In the genomic region with DNA sequence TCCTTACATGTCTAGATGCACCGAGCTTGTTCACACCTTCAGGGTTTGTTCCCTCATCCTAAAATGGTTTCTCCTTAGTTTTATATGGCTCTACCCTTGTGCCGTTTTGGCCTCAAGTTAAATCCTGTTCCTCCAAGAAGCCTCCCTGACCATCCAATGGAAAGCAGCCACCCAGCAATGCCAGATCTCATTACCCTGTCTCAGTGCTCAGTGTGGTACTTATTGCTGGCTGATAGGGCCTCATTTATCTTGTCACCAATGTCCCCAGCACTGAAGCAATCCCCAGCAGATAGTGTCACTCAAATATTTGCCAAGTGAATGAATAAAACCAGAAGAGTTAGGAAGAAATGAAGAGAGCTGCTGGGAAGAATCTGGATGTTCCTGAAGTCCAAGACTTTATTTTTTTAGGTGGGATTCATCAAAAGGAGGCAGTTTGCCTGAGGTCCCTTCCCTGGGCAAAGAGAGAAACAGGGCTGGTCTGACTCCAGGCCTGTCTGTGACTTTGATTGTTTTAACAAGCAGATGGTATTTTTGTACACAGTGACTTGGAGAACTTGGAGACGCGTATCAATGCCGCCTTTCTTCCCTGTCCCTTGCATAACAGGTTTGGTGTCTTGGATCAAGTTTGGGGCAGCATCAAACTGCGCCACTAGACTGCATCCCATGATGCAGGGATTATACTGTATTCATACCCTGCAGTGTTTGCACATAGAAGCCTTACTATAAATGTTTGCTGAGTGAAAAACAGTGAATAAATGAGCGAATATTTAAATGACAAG, we compare ENCODE assay signal across 24 cellular contexts.
"Had no signal": no experiment of that assay in that cellular context is flagged by ENCODE, and none has a peak within 500 bp of the region (broad histone marks: within the 10 kb centered on the region; RNA-seq: fewer than 3 reads in every experiment).

No MANE protein-coding gene starts in this region.

- H3K4me1 ChIP-seq: Peyer's patch had no signal

- H3K4me3 Mint-ChIP-seq: activated CD4-positive, alpha-beta memory T cell treated with anti-CD3 and anti-CD28 coated beads for 36 hours; activated CD4-positive, alpha-beta T cell treated with anti-CD3 and anti-CD28 coated beads, Interleukin-2, amount 10 ng/mL, durations not matched to agents 7 days and 5 days; activated naive CD8-positive, alpha-beta T cell treated with anti-CD3 and anti-CD28 coated beads, Interleukin-2, amount 50 U/mL, for 24 hours; activated T-cell treated with anti-CD3 and anti-CD28 coated beads, Interleukin-2, amount 50 U/mL, for 4 hours had no signal

- ATAC-seq: activated naive CD4-positive, alpha-beta T cell treated with anti-CD3 and anti-CD28 coated beads, Interleukin-2, amount 50 U/mL, for 72 hours; activated naive CD8-positive, alpha-beta T cell treated with anti-CD3 and anti-CD28 coated beads, Interleukin-2, amount 50 U/mL, for 24 hours; activated T-cell treated with anti-CD3 and anti-CD28 coated beads, Interleukin-2, amount 50 U/mL, for 4 hours; body of pancreas had no signal

- H3K4me3 ChIP-seq: ascending aorta, body of pancreas, Peyer's patch had no signal

- H3K36me3 Mint-ChIP-seq: activated CD4-positive, alpha-beta memory T cell treated with anti-CD3 and anti-CD28 coated beads for 36 hours; activated naive CD4-positive, alpha-beta T cell treated with anti-CD3 and anti-CD28 coated beads, Interleukin-2, amount 50 U/mL, for 72 hours had no signal

- H3K36me3 ChIP-seq: ascending aorta, Peyer's patch had no signal

- H3K27me3 Mint-ChIP-seq: activated CD4-positive, alpha-beta memory T cell treated with anti-CD3 and anti-CD28 coated beads for 36 hours; activated CD4-positive, alpha-beta T cell treated with anti-CD3 and anti-CD28 coated beads, Interleukin-2, amount 10 ng/mL, durations not matched to agents 7 days and 5 days; activated naive CD8-positive, alpha-beta T cell treated with anti-CD3 and anti-CD28 coated beads, Interleukin-2, amount 50 U/mL, for 24 hours had no signal

- H3K27ac ChIP-seq: ascending aorta, body of pancreas, Peyer's patch, RWPE1 had no signal

- DNase-seq: activated CD4-positive, alpha-beta memory T cell treated with anti-CD3 and anti-CD28 coated beads for 36 hours; activated CD4-positive, alpha-beta T cell treated with anti-CD3 and anti-CD28 coated beads, Interleukin-2, amount 10 ng/mL, durations not matched to agents 7 days and 5 days; activated CD4-positive, CD25-positive, alpha-beta regulatory T cell; activated CD8-positive, alpha-beta memory T cell treated with anti-CD3 and anti-CD28 coated beads for 24 hours; activated effector memory CD4-positive, alpha-beta T cell treated with anti-CD3 and anti-CD28 coated beads, Interleukin-2, amount 50 U/mL, for 16 hours; activated naive CD4-positive, alpha-beta T cell treated with Interleukin-2 at 50 U/mL for 16 hours; activated naive CD8-positive, alpha-beta T cell treated with anti-CD3 and anti-CD28 coated beads, Interleukin-2, amount 50 U/mL, for 24 hours; activated T-cell treated with anti-CD3 and anti-CD28 coated beads, Interleukin-2, amount 50 U/mL, for 4 hours; amniotic stem cell; body of pancreas; NCI-H1048; NCI-H1417 treated with DMSO at 0.1 percent for 48 hours; NCI-H1694; NCI-H2029; NCI-H510A treated with DMSO at 0.1 percent for 48 hours; NCI-H69; NK-92 treated with Interleukin-12 subunit alpha and Interleukin-12 subunit beta, amount 100 ng/mL, for 24 hours; Peyer's patch; SHP77 treated with DMSO at 0.1 percent for 48 hours; T-helper 2 cell; T1000 had no signal

- H3K9me3 ChIP-seq: ascending aorta, body of pancreas, Peyer's patch had no signal

- H3K27me3 ChIP-seq: ascending aorta, body of pancreas, Peyer's patch had no signal

- H3K27ac Mint-ChIP-seq: activated CD4-positive, alpha-beta memory T cell treated with anti-CD3 and anti-CD28 coated beads for 36 hours; activated CD4-positive, alpha-beta T cell treated with anti-CD3 and anti-CD28 coated beads, Interleukin-2, amount 10 ng/mL, durations not matched to agents 7 days and 5 days; activated naive CD8-positive, alpha-beta T cell treated with anti-CD3 and anti-CD28 coated beads, Interleukin-2, amount 50 U/mL, for 24 hours had no signal
